1 cellular context compared by ENCODE assay signal in genomic region chr2:127543013-127543501, GRCh38.
A peak's percentile ranks its signal among the peaks of the same experiment; 100 is the strongest.
TF ChIP-seq lines count a peak whose summit lies in the region.
"Not testable (repeated sequence)": the region's sequence is repeated elsewhere in the genome, so short reads cannot be mapped to it uniquely, and the experiment has no call there.

No MANE protein-coding gene starts in this region.

TF ChIP-seq in K562, 482 proteins besides CTCF, POLR2A, EP300 and RAD21 (continued from another document):
- peak; percentile 89 for TF ChIP-seq TEAD4 (IDR thresholded peaks at IDR 0.05; ENCODE audit: low read length)
- TF ChIP-seq TEAD4 (CRISPR knock-in tag; IDR thresholded peaks at IDR 0.05; ENCODE audit: borderline replicate concordance); CREB1 (CRISPR knock-in tag; IDR thresholded peaks at IDR 0.05); JUN (IDR thresholded peaks at IDR 0.05; ENCODE audit: borderline replicate concordance, low read depth, low read length): not testable (repeated sequence)
- TF ChIP-seq MNT (conservative IDR thresholded peaks at IDR 0.05), result peak; percentile 39 to 51; a peak in 3 of 4 replicates
- TF ChIP-seq DMBX1 (CRISPR knock-in tag; IDR thresholded peaks at IDR 0.05; ENCODE audit: borderline replicate concordance), result 0 out of 2 replicates have a peak, but pooled peaks have one; percentile 46
- TF ChIP-seq LEF1 (IDR thresholded peaks at IDR 0.05), result peak; percentile 36; the same call in 1 of the 2 replicates
- peak; percentile 23; the same call in 1 of the 2 replicates for TF ChIP-seq CREB1 (IDR thresholded peaks at IDR 0.05)
- TF ChIP-seq ZEB2 (IDR thresholded peaks at IDR 0.05), result peak; percentile 48; the same call in 1 of the 2 replicates
- TF ChIP-seq POLR2AphosphoS5 (IDR thresholded peaks at IDR 0.05; ENCODE audit: control insufficient read depth, insufficient read depth, low read depth, low read length), result peak; percentile 77
- TF ChIP-seq JUN (CRISPR knock-in tag; IDR thresholded peaks at IDR 0.05; ENCODE audit: borderline replicate concordance), result 0 out of 2 replicates have a peak, but pooled peaks have one; percentile 39
- peak; percentile 63; the same call in 1 of the 2 replicates for TF ChIP-seq MECOM (CRISPR knock-in tag; IDR thresholded peaks at IDR 0.05)
- TF ChIP-seq ZNF766 (CRISPR knock-in tag; conservative IDR thresholded peaks at IDR 0.05), result 0 out of 2 replicates have a peak, but pooled peaks have one; percentile 36
